8 cellular contexts compared by ENCODE assay signal in the genomic region with DNA sequence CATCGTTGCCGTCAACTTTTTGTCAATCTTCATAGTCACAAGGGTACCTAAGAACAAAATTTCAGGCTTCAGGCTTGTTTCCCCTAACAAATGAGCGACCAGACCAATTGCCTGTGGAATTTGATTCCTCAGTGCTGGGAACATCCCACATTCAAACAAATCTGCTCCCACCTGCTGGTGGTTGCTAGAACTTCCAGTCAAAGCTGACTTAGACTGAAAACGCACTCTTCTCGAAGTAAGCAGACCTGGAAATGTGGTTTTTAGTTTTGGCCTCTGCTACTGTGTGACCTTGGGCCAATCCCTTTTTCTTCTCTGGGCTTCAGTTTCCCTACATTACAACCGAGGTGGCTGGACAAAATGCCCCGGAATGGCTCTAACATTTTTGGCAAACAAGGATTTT. TPM values are rescaled to one million over a fixed set of nuclear protein-coding genes. Genes with fewer than 3 reads are reported as not detected.
A peak's percentile ranks its signal among the peaks of the same experiment; 100 is the strongest.
DNase-seq lines count a peak whose midpoint lies in the region; ATAC-seq, FAIRE-seq and TF ChIP-seq lines count a peak whose summit lies in the region.

No MANE protein-coding gene starts in this region.

- peak; percentile 1 for DNase-seq in AG04449 (ENCODE audit: low read depth, low spot score)
- peak; percentile 1 for DNase-seq in NCI-H1048 (lab: John Stamatoyannopoulos, UW)
- DNase-seq in adipocyte (ENCODE audit: low read depth) = peak; percentile 76
- no peak for DNase-seq in keratinocyte (ENCODE audit: low read depth, low spot score)
- DNase-seq in stimulated activated CD4-positive, alpha-beta T cell treated with anti-CD3 and anti-CD28 coated beads, Interleukin-12 subunit alpha, Interleukin-12 subunit beta, amount 100 ng/mL, for 4 hours = no peak
- DNase-seq in activated T-cell treated with anti-CD3 and anti-CD28 coated beads, Interleukin-2, amount 50 U/mL, for 48 hours = no peak

- peaks cover 76% of the 10 kb centered on the region for H3K27me3 ChIP-seq in adipocyte (replicated peaks; ENCODE audit: control insufficient read depth, insufficient read depth, low read length)
- H3K27me3 ChIP-seq in keratinocyte (ENCODE audit: control insufficient read depth, extremely low read depth, insufficient read depth, low read length) = peaks cover 22% of the 10 kb centered on the region

- H3K9me3 ChIP-seq in adipocyte (ENCODE audit: control insufficient read depth, low read length) (peaks cover 5% of the 10 kb centered on the region), keratinocyte (ENCODE audit: control insufficient read depth, low read depth, low read length) (no peaks in the 10 kb centered on the region)

- dilution Hi-C loops in keratinocyte (cut with MboI; ENCODE audit: extremely low pct_ligation_motif_present, low sequenced_read_pairs) = loop anchor here (25.0 kb wide), 1 partner anchor 899 kb away; a partner anchor contains a TSS

- no peaks in the 10 kb centered on the region for H3K79me2 ChIP-seq in keratinocyte (ENCODE audit: control insufficient read depth, insufficient read depth, low read length)

- no peaks in the 10 kb centered on the region for H3K9me1 ChIP-seq in keratinocyte (ENCODE audit: control insufficient read depth, extremely low read depth, insufficient read depth, low read length)

- H2AFZ ChIP-seq in keratinocyte (ENCODE audit: control insufficient read depth, low read length) = no peak overlapping the region

- H3K4me3 ChIP-seq in AG04449 (ENCODE audit: low read depth, low read length) = no peak overlapping the region
- no peak overlapping the region for H3K4me3 ChIP-seq in GM12875 (ENCODE audit: low read depth, low read length)
- no peak overlapping the region for H3K4me3 ChIP-seq in adipocyte (ENCODE audit: low read length)
- H3K4me3 ChIP-seq in keratinocyte (ENCODE audit: control insufficient read depth in 2 of 3, extremely low read depth in 1 of 3, insufficient read depth in 2 of 3, low read depth in 1 of 3, low read length in 3 of 3) = no peak overlapping the region

- H3K4me2 ChIP-seq in keratinocyte (ENCODE audit: control insufficient read depth, extremely low read depth, insufficient read depth, low read depth, low read length) = no peak overlapping the region

- H3K4me1 ChIP-seq in adipocyte (ENCODE audit: control insufficient read depth, insufficient read depth, low read length) (no peaks in the 10 kb centered on the region), keratinocyte (ENCODE audit: control insufficient read depth, extremely low read depth, insufficient read depth, low read length) (peaks cover 7% of the 10 kb centered on the region)

- TF ChIP-seq CTCF in AG04449 (IDR thresholded peaks at IDR 0.05; ENCODE audit: insufficient read depth, low read length, missing control alignments) = peak; percentile 51
- TF ChIP-seq CTCF in GM12875 (IDR thresholded peaks at IDR 0.05; ENCODE audit: borderline replicate concordance, insufficient read depth, low read depth, low read length) = peak; percentile 49; the same call in 1 of the 2 replicates
- peak; percentile 61 to 68 (median 67) for TF ChIP-seq CTCF in keratinocyte (optimal IDR thresholded peaks at IDR 0.05 in 1 of 3, IDR thresholded peaks at IDR 0.05 in 1 of 3, conservative IDR thresholded peaks at IDR 0.05 in 1 of 3; ENCODE audit: extremely low read depth in 1 of 3, insufficient read depth in 2 of 3, low read length in 3 of 3)

- POLR2A ChIA-PET in AG04449 (lab: Yijun Ruan, JAX) = interaction anchor here (0.5 kb wide), 1 partner anchor 886 kb away, joined by 3 read pairs; no protein-coding TSS in a partner anchor

- CTCF ChIA-PET in AG04449 (lab: Yijun Ruan, JAX) = interaction anchor here (0.8 to 11.6 kb wide), 6 partner anchors 186 to 925 kb away, joined by 3 to 303 read pairs (median 3); no protein-coding TSS in a partner anchor

- H4K20me1 ChIP-seq in keratinocyte (ENCODE audit: control insufficient read depth, extremely low read depth, insufficient read depth, low read length) = no peaks in the 10 kb centered on the region

- no peak for ATAC-seq in HG02588 (IDR thresholded peaks at IDR 0.05; ENCODE audit: unreplicated experiment)

- H3K36me3 ChIP-seq in adipocyte (ENCODE audit: control insufficient read depth, insufficient read depth, low read length, severe bottlenecking) (no peaks in the 10 kb centered on the region), keratinocyte (ENCODE audit: control insufficient read depth in 2 of 2, extremely low read depth in 1 of 2, insufficient read depth in 2 of 2, low read length in 2 of 2) (no peaks in the 10 kb centered on the region)

- H3K9ac ChIP-seq in adipocyte (ENCODE audit: low read length) (no peak overlapping the region), keratinocyte (ENCODE audit: control insufficient read depth, extremely low read depth, insufficient read depth, low read length) (no peak overlapping the region)

- peak; percentile 36 for FAIRE-seq in keratinocyte (lab: Jason Lieb, UNC)

- no peak overlapping the region for H3K27ac ChIP-seq in keratinocyte (ENCODE audit: control insufficient read depth, insufficient read depth, low read length)

RNA-seq across cellular contexts. Expression of a gene that starts 1.8 kb away (rescaled TPM):
- polyA plus RNA-seq in keratinocyte = 0.02 to 0.12 TPM (median 0.08 TPM) in 3 replicates
- polyA plus RNA-seq in keratinocyte (2011; ENCODE audit: low read depth) = not detected
- polyA plus RNA-seq in keratinocyte (2011; cell fraction: cytosol; rRNA removed) = 0.01 and 0.05 TPM in 2 replicates
- 0.08 TPM in 2 replicates for polyA plus RNA-seq in keratinocyte (2011; cell fraction: nucleus; rRNA removed)
- polyA plus RNA-seq in keratinocyte (2012; ENCODE audit: low replicate concordance) = 0.06 TPM in 1 of 2 replicates, not detected in the other
- polyA minus RNA-seq in keratinocyte = 0.13 TPM in 1 of 3 replicates, not detected in the others
- polyA minus RNA-seq in keratinocyte (2011; cell fraction: cytosol; rRNA and poly(A)+ RNA removed) = not detected
- polyA minus RNA-seq in keratinocyte (2011; cell fraction: nucleus; rRNA and poly(A)+ RNA removed) = 0.11 TPM in 1 of 2 replicates, not detected in the other

Comparison
In these comparisons a context has a peak if more than half of its experiments do, and no peak if none do; other contexts are left out.
1. DNase-seq: peak in AG04449 (single experiment), NCI-H1048 (single experiment) and adipocyte (single experiment); none in keratinocyte (single experiment), stimulated activated CD4-positive, alpha-beta T cell treated with anti-CD3 and anti-CD28 coated beads, Interleukin-12 subunit alpha, Interleukin-12 subunit beta, amount 100 ng/mL, for 4 hours (single experiment) and activated T-cell treated with anti-CD3 and anti-CD28 coated beads, Interleukin-2, amount 50 U/mL, for 48 hours (0 of 2).
2. Peak in every context shown above with its lines, with median percentiles within 50 percentile points of each other: CTCF ChIP-seq.